Comparison of ENCODE assay signal across 1 cellular context in genomic region chr2:230864605-230865323, GRCh38.
TF ChIP-seq lines count a peak whose summit lies in the region.

A gene with protein sequence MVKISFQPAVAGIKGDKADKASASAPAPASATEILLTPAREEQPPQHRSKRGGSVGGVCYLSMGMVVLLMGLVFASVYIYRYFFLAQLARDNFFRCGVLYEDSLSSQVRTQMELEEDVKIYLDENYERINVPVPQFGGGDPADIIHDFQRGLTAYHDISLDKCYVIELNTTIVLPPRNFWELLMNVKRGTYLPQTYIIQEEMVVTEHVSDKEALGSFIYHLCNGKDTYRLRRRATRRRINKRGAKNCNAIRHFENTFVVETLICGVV (plus strand): TSS chr2:230864942. CDS start chr2:230865026, 84 bp downstream.

TF ChIP-seq in HepG2, 621 proteins besides CTCF, POLR2A, EP300 and RAD21 (continued from another document and continues in another):
- TF ChIP-seq AKNA (CRISPR knock-in tag; IDR thresholded peaks at IDR 0.05; ENCODE audit: borderline replicate concordance) (no peak), ZNF589 (CRISPR knock-in tag; conservative IDR thresholded peaks at IDR 0.05) (no peak), ZNF510 (CRISPR knock-in tag; IDR thresholded peaks at IDR 0.05; ENCODE audit: low read depth) (no peak), BORCS8-MEF2B (CRISPR knock-in tag; IDR thresholded peaks at IDR 0.05) (peak; percentile 33; the same call in 1 of the 2 replicates), ZZZ3 (CRISPR knock-in tag; IDR thresholded peaks at IDR 0.05; ENCODE audit: borderline replicate concordance) (no peak), MEIS1 (CRISPR knock-in tag; IDR thresholded peaks at IDR 0.05; ENCODE audit: borderline replicate concordance) (peak; percentile 31; the same call in 1 of the 2 replicates), ZSCAN22 (CRISPR knock-in tag; IDR thresholded peaks at IDR 0.05) (no peak), ZKSCAN8 (CRISPR knock-in tag; IDR thresholded peaks at IDR 0.05; ENCODE audit: borderline replicate concordance) (no peak), SNAPC5 (CRISPR knock-in tag; IDR thresholded peaks at IDR 0.05; ENCODE audit: borderline replicate concordance) (no peak), SIN3A (IDR thresholded peaks at IDR 0.05; ENCODE audit: borderline replicate concordance, low read depth, low read length) (peak; percentile 67; the same call in 1 of the 2 replicates), TRAFD1 (CRISPR knock-in tag; IDR thresholded peaks at IDR 0.05; ENCODE audit: borderline replicate concordance) (no peak), SNAPC2 (CRISPR knock-in tag; IDR thresholded peaks at IDR 0.05) (no peak), ATRX (CRISPR knock-in tag; IDR thresholded peaks at IDR 0.05; ENCODE audit: borderline replicate concordance) (no peak), FIP1L1 (IDR thresholded peaks at IDR 0.05; ENCODE audit: borderline replicate concordance, insufficient read depth, low read depth, low read length) (no peak), FOXC1 (CRISPR knock-in tag; IDR thresholded peaks at IDR 0.05; ENCODE audit: borderline replicate concordance) (peak; percentile 65; the same call in 1 of the 2 replicates), ZNF879 (CRISPR knock-in tag; IDR thresholded peaks at IDR 0.05) (no peak), NR2C2 (CRISPR knock-in tag; IDR thresholded peaks at IDR 0.05; ENCODE audit: borderline replicate concordance) (no peak), TRIM24 (CRISPR knock-in tag; IDR thresholded peaks at IDR 0.05) (no peak), ZNF614 (CRISPR knock-in tag; IDR thresholded peaks at IDR 0.05; ENCODE audit: borderline replicate concordance) (no peak), ZNF354B (CRISPR knock-in tag; IDR thresholded peaks at IDR 0.05) (no peak), ZNF766 (CRISPR knock-in tag; IDR thresholded peaks at IDR 0.05; ENCODE audit: borderline replicate concordance) (peak; percentile 66; the same call in 1 of the 2 replicates), NFKBIZ (CRISPR knock-in tag; IDR thresholded peaks at IDR 0.05) (peak; percentile 18; the same call in 1 of the 2 replicates), CAMTA2 (CRISPR knock-in tag; IDR thresholded peaks at IDR 0.05; ENCODE audit: borderline replicate concordance) (peak; percentile 96; the same call in 1 of the 2 replicates), CCAR2 (optimal IDR thresholded peaks at IDR 0.05; ENCODE audit: low read depth, low read length) (no peak), ZBTB25 (CRISPR knock-in tag; IDR thresholded peaks at IDR 0.05) (no peak; the same call in 1 of the 2 replicates), STAG1 (CRISPR knock-in tag; IDR thresholded peaks at IDR 0.05) (no peak), MTF2 (CRISPR knock-in tag; IDR thresholded peaks at IDR 0.05; ENCODE audit: borderline replicate concordance) (peak; percentile 87; the same call in 1 of the 2 replicates), ZNF317 (CRISPR knock-in tag; IDR thresholded peaks at IDR 0.05) (peak; percentile 83), TBX3 (IDR thresholded peaks at IDR 0.05; ENCODE audit: borderline replicate concordance) (no peak), ZFP37 (CRISPR knock-in tag; IDR thresholded peaks at IDR 0.05; ENCODE audit: borderline replicate concordance) (no peak), REL (CRISPR knock-in tag; conservative IDR thresholded peaks at IDR 0.05) (no peak; the same call in 1 of the 2 replicates), ZNF205 (CRISPR knock-in tag; IDR thresholded peaks at IDR 0.05) (no peak), HCFC1 (IDR thresholded peaks at IDR 0.05; ENCODE audit: low read depth, low read length) (no peak), HNF4G (IDR thresholded peaks at IDR 0.05; ENCODE audit: borderline replicate concordance, low read depth, low read length) (no peak), HNF4G (CRISPR knock-in tag; IDR thresholded peaks at IDR 0.05; ENCODE audit: borderline replicate concordance, low read depth) (no peak), KAT7 (CRISPR knock-in tag; IDR thresholded peaks at IDR 0.05; ENCODE audit: borderline replicate concordance) (peak; percentile 76; the same call in 1 of the 2 replicates), RCOR2 (CRISPR knock-in tag; IDR thresholded peaks at IDR 0.05) (no peak)
- TF ChIP-seq, protein P1, sequence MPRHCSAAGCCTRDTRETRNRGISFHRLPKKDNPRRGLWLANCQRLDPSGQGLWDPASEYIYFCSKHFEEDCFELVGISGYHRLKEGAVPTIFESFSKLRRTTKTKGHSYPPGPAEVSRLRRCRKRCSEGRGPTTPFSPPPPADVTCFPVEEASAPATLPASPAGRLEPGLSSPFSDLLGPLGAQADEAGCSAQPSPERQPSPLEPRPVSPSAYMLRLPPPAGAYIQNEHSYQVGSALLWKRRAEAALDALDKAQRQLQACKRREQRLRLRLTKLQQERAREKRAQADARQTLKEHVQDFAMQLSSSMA (CRISPR knock-in tag; IDR thresholded peaks at IDR 0.05), result no peak; the same call in 1 of the 2 replicates
- TF ChIP-seq, protein P2, sequence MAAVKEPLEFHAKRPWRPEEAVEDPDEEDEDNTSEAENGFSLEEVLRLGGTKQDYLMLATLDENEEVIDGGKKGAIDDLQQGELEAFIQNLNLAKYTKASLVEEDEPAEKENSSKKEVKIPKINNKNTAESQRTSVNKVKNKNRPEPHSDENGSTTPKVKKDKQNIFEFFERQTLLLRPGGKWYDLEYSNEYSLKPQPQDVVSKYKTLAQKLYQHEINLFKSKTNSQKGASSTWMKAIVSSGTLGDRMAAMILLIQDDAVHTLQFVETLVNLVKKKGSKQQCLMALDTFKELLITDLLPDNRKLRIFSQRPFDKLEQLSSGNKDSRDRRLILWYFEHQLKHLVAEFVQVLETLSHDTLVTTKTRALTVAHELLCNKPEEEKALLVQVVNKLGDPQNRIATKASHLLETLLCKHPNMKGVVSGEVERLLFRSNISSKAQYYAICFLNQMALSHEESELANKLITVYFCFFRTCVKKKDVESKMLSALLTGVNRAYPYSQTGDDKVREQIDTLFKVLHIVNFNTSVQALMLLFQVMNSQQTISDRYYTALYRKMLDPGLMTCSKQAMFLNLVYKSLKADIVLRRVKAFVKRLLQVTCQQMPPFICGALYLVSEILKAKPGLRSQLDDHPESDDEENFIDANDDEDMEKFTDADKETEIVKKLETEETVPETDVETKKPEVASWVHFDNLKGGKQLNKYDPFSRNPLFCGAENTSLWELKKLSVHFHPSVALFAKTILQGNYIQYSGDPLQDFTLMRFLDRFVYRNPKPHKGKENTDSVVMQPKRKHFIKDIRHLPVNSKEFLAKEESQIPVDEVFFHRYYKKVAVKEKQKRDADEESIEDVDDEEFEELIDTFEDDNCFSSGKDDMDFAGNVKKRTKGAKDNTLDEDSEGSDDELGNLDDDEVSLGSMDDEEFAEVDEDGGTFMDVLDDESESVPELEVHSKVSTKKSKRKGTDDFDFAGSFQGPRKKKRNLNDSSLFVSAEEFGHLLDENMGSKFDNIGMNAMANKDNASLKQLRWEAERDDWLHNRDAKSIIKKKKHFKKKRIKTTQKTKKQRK (IDR thresholded peaks at IDR 0.05; ENCODE audit: low read length), result no peak
- TF ChIP-seq, protein P3, sequence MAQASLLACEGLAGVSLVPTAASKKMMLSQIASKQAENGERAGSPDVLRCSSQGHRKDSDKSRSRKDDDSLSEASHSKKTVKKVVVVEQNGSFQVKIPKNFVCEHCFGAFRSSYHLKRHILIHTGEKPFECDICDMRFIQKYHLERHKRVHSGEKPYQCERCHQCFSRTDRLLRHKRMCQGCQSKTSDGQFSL (CRISPR knock-in tag; IDR thresholded peaks at IDR 0.05), result no peak; the same call in 1 of the 2 replicates
- TF ChIP-seq, protein P4, sequence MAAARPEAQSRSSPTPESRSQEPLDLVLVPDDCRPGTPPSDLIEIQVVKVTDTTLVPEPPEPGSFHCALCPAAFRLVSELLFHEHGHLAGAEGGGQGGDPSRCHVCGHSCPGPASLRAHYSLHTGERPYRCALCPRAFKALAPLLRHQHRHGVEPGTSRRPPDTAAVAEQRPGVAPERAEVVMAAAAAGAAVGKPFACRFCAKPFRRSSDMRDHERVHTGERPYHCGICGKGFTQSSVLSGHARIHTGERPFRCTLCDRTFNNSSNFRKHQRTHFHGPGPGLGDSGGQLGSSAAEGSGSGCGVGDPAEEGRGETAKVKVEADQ (CRISPR knock-in tag; IDR thresholded peaks at IDR 0.05; ENCODE audit: borderline replicate concordance), result no peak
- TF ChIP-seq, protein P5, sequence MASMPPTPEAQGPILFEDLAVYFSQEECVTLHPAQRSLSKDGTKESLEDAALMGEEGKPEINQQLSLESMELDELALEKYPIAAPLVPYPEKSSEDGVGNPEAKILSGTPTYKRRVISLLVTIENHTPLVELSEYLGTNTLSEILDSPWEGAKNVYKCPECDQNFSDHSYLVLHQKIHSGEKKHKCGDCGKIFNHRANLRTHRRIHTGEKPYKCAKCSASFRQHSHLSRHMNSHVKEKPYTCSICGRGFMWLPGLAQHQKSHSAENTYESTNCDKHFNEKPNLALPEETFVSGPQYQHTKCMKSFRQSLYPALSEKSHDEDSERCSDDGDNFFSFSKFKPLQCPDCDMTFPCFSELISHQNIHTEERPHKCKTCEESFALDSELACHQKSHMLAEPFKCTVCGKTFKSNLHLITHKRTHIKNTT (CRISPR knock-in tag; IDR thresholded peaks at IDR 0.05), result no peak
- TF ChIP-seq, protein P6, sequence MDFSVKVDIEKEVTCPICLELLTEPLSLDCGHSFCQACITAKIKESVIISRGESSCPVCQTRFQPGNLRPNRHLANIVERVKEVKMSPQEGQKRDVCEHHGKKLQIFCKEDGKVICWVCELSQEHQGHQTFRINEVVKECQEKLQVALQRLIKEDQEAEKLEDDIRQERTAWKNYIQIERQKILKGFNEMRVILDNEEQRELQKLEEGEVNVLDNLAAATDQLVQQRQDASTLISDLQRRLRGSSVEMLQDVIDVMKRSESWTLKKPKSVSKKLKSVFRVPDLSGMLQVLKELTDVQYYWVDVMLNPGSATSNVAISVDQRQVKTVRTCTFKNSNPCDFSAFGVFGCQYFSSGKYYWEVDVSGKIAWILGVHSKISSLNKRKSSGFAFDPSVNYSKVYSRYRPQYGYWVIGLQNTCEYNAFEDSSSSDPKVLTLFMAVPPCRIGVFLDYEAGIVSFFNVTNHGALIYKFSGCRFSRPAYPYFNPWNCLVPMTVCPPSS (IDR thresholded peaks at IDR 0.05), result no peak
